Comparison of ENCODE assay signal across 7 cellular contexts in the genomic region with DNA sequence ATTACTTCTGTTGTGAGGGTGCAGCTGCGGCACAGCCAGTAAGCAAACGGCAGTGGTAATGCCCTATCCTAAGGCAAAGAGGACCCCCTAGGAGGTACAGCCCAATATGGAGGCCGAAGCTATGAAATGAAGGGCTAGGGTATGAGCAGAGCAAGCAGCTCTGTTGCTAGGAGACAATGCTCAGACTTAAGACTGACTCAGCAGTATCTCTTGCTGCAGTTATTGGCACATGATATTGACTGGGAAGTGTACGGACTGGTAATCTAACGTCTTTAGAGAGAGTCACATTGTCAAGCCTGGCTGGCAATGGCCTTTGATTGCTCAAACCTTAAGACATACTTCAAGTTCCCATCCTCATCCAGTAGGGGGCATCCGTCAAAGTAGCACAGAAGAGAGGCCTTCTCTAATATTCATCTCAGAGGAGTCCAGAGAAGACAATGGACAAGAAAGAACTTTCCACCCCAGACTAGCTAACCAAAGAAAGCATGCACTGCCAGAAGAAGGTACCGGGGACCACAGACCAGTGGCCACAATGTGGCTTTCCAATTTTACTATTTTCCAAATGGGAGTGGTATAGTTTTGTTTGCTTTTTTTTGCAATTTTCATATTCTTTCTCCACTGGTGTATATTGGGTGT. TPM values are rescaled to one million over a fixed set of nuclear protein-coding genes. Genes with fewer than 3 reads are reported as not detected.
DNase-seq lines count a peak whose midpoint lies in the region; ATAC-seq and TF ChIP-seq lines count a peak whose summit lies in the region.

No MANE protein-coding gene starts in this region.

- H3K4me1 ChIP-seq in fibroblast of lung (ENCODE audit: control insufficient read depth, extremely low read depth, insufficient read depth, low read length): no peaks in the 10 kb centered on the region

- H3K9ac ChIP-seq in fibroblast of lung (ENCODE audit: insufficient read depth, low read length): no peak overlapping the region

- no peaks in the 10 kb centered on the region for H3K27me3 ChIP-seq in fibroblast of lung (ENCODE audit: control insufficient read depth, insufficient read depth, low read length)

- no peaks in the 10 kb centered on the region for H3K9me3 ChIP-seq in fibroblast of lung (ENCODE audit: control insufficient read depth, insufficient read depth, low read depth, low read length)

- no peaks in the 10 kb centered on the region for H3K36me3 ChIP-seq in fibroblast of lung (ENCODE audit: control insufficient read depth, insufficient read depth, low read length)

- H3K27ac ChIP-seq in fibroblast of lung (ENCODE audit: insufficient read depth, low read length): no peak overlapping the region

- ATAC-seq in HG02642 (IDR thresholded peaks at IDR 0.05; ENCODE audit: poor library complexity, unreplicated experiment) (peak; percentile 39), GM18519 (IDR thresholded peaks at IDR 0.05; ENCODE audit: low FRiP score, unreplicated experiment) (no peak)

- no peak overlapping the region for H2AFZ ChIP-seq in fibroblast of lung (ENCODE audit: low read length)

- TF ChIP-seq CTCF in fibroblast of lung (conservative IDR thresholded peaks at IDR 0.05 in 1 of 2, IDR thresholded peaks at IDR 0.05 in 1 of 2; ENCODE audit: low read depth in 1 of 2, low read length in 2 of 2): peak; percentile 67 to 69

- no peak overlapping the region for H3K4me3 ChIP-seq in fibroblast of lung (replicated peaks in 1 of 4; ENCODE audit: control extremely low read depth in 1 of 4, insufficient read depth in 1 of 4, low read depth in 3 of 4, low read length in 4 of 4)

- peak; percentile 39 for DNase-seq in Daoy (ENCODE audit: low read depth)
- DNase-seq in SK-N-DZ (ENCODE audit: low spot score): peak; percentile 42
- peak; percentile 28 to 53 for DNase-seq in fibroblast of lung (ENCODE audit: low read depth in 2 of 2)
- peak; percentile 47 for DNase-seq in pons (ENCODE audit: low spot score)
- DNase-seq in islet precursor cell: no peak

- H3K79me2 ChIP-seq in fibroblast of lung (ENCODE audit: control insufficient read depth, insufficient read depth, low read length): no peaks in the 10 kb centered on the region

- no peaks in the 10 kb centered on the region for H4K20me1 ChIP-seq in fibroblast of lung (ENCODE audit: control insufficient read depth, extremely low read depth, insufficient read depth, low read length)

- no peak overlapping the region for H3K4me2 ChIP-seq in fibroblast of lung (ENCODE audit: extremely low read depth, insufficient read depth, low read length)

RNA-seq across cellular contexts. Expression of a gene that starts 37.0 kb away (rescaled TPM):
- total RNA-seq in Daoy (2014; rRNA removed; shearing (Covaris generic)): 0.17 TPM in 1 of 2 replicates, not detected in the other
- polyA plus RNA-seq in SK-N-DZ (2014; cell fraction: cytosol; rRNA removed): 0.37 TPM in 1 of 2 replicates, not detected in the other
- polyA plus RNA-seq in SK-N-DZ (2014; cell fraction: nucleus; rRNA removed): 0.06 and 1.3 TPM in 2 replicates
- not detected in 2 replicates for total RNA-seq in fibroblast of lung
- not detected in 2 replicates for polyA plus RNA-seq in fibroblast of lung
- polyA plus RNA-seq in fibroblast of lung (2012): not detected in 2 replicates
- not detected in 2 replicates for polyA minus RNA-seq in fibroblast of lung (ENCODE audit: low replicate concordance)
